In the genomic region with DNA sequence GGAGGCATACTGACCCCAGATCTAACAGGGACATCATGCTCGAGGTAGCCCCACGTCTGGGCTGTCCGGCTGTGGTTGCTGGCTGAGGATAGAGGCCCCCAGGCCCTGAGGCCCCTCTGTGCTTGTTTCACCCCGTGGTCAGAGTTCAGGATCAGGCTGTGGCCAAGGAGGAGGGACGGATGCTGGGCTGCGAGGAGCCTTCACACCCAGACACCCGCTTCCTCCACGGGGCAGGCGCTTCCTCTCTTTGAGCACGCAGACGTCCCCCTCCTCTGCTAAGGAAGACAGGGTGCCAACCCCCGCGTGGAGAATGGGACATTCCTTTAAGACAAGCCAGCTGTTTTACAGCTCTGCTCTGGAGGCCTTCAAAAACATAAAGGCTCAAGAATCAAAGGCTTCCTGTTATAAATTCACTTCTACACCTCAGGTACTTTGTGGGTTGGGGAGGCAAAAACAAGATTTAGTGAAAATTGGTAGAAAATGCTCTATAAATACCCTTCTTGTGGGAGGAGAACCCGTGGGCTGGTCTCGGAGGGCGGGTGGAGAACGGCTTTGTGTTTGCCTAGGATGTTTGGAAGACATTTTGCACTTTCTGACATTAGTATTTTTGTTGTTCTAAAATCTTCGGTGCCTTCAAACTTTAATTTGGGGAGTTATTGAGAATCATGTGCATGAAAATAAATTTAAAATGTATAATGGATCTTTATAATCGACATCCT, we compare ENCODE assay signal across 24 cellular contexts.
"Had no signal": no experiment of that assay in that cellular context is flagged by ENCODE, and none has a peak within 500 bp of the region (broad histone marks: within the 10 kb centered on the region; RNA-seq: fewer than 3 reads in every experiment).

No MANE protein-coding gene starts in this region.

- H3K27ac ChIP-seq: adrenal gland, ascending aorta, brain microvascular endothelial cell, foreskin keratinocyte, neural progenitor cell, thoracic aorta, upper lobe of left lung had no signal

- H3K27me3 ChIP-seq: ascending aorta, brain microvascular endothelial cell, foreskin keratinocyte, neural progenitor cell, sigmoid colon, upper lobe of left lung had no signal

- H3K36me3 Mint-ChIP-seq: memory B cell, neural progenitor cell had no signal

- ATAC-seq: activated CD4-positive, alpha-beta T cell treated with anti-CD3 and anti-CD28 coated beads for 36 hours; foreskin keratinocyte; left cardiac atrium; mucosa of descending colon had no signal

- H3K36me3 ChIP-seq: adrenal gland, ascending aorta, brain microvascular endothelial cell, neural progenitor cell, sigmoid colon, thoracic aorta, upper lobe of left lung had no signal

- H3K4me1 ChIP-seq: adrenal gland, ascending aorta, foreskin keratinocyte, neural progenitor cell had no signal

- H3K4me3 ChIP-seq: adrenal gland, ascending aorta, mucosa of descending colon, neural progenitor cell, sigmoid colon, thoracic aorta, upper lobe of left lung had no signal

- H3K9ac ChIP-seq: neural progenitor cell had no signal

- H3K4me3 Mint-ChIP-seq: activated B cell treated with CpG ODN at 0.5 μM for 24 hours; activated CD4-positive, alpha-beta T cell treated with anti-CD3 and anti-CD28 coated beads for 36 hours; dendritic cell treated with granulocyte-macrophage colony-stimulating factor and Interleukin-4, amounts not matched to agents 40 ng/mL and 50 ng/mL, for 4 days; memory B cell; neural progenitor cell; T-helper 1 cell treated with Interleukin-12 subunit alpha and Interleukin-12 subunit beta and Interleukin-4 antibody, amounts not matched to agents 30 μg/mL and 1 μg/mL, for 36 hours had no signal

- H3K9me3 ChIP-seq: adrenal gland, ascending aorta, mucosa of descending colon, sigmoid colon, thoracic aorta had no signal

- DNase-seq: activated B cell treated with CpG ODN at 0.5 μM for 24 hours; activated CD4-positive, alpha-beta T cell treated with anti-CD3 and anti-CD28 coated beads for 36 hours; activated CD4-positive, alpha-beta T cell treated with anti-CD3 and anti-CD28 coated beads, Interleukin-2, amount 50 U/mL, for 4 hours; activated CD8-positive, alpha-beta memory T cell treated with anti-CD3 and anti-CD28 coated beads for 24 hours; activated effector memory CD4-positive, alpha-beta T cell treated with anti-CD3 and anti-CD28 coated beads, Interleukin-2, amount 50 U/mL, for 16 hours; activated naive CD4-positive, alpha-beta T cell treated with anti-CD3 and anti-CD28 coated beads, Interleukin-2, amount 50 U/mL, for 16 hours; adrenal gland; brain microvascular endothelial cell; effector CD8-positive, alpha-beta T cell; erythroblast; foreskin keratinocyte; left cardiac atrium; mucosa of descending colon; retina; sigmoid colon; stimulated activated CD4-positive, alpha-beta T cell treated with anti-CD3 and anti-CD28 coated beads, Interleukin-4, amount 100 ng/mL, for 1 hour; T1000; upper lobe of left lung had no signal

- H3K27ac Mint-ChIP-seq: activated B cell treated with CpG ODN at 0.5 μM for 24 hours; activated CD4-positive, alpha-beta T cell treated with anti-CD3 and anti-CD28 coated beads for 36 hours; dendritic cell treated with granulocyte-macrophage colony-stimulating factor and Interleukin-4, amounts not matched to agents 40 ng/mL and 50 ng/mL, for 4 days; memory B cell; neural progenitor cell; T-helper 1 cell treated with Interleukin-12 subunit alpha and Interleukin-12 subunit beta and Interleukin-4 antibody, amounts not matched to agents 30 μg/mL and 1 μg/mL, for 36 hours had no signal

- H3K9me3 Mint-ChIP-seq: dendritic cell treated with granulocyte-macrophage colony-stimulating factor and Interleukin-4, amounts not matched to agents 40 ng/mL and 50 ng/mL, for 4 days; memory B cell; neural progenitor cell; T-helper 1 cell treated with Interleukin-12 subunit alpha and Interleukin-12 subunit beta and Interleukin-4 antibody, amounts not matched to agents 30 μg/mL and 1 μg/mL, for 36 hours had no signal

- H3K4me1 Mint-ChIP-seq: activated B cell treated with CpG ODN at 0.5 μM for 24 hours, memory B cell, neural progenitor cell had no signal
